Comparison of ENCODE assay signal across 8 cellular contexts in the genomic region with DNA sequence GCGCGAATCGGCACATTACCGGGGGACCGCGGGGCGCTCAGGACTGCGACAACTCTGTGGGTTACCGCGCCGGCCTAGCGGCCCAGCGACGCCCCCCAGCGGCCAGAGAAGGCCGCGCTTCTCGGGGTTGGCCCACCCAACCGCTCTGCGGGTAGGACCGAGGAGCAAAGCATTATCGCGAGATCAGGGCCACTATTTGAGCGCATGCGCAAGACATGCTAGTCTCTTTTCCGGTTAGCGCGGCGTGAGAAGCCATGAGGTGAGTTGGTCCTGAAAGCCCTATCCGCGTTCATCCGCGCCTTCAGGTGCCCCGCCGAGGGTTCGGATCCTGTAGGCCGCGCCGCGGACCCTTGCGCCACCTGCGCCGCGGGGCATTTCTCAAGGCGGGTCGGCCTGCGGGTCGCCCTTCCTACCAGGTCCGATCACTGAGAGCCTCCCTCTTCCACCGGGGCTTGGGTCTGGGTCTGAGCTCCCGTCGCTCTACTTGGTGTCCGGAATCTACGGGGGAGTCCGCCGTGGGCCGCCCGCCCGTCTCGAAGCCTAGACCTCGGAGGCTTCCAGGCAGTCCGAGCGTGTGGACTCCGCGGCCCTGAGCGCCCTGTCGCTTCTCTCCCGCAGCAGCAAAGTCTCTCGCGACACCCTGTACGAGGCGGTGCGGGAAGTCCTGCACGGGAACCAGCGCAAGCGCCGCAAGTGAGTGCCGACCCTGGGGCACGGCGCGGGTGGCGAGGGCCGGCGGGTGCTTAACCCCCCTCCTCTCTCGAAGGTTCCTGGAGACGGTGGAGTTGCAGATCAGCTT. TPM values are rescaled to one million over a fixed set of nuclear protein-coding genes. Genes with fewer than 3 reads are reported as not detected.
A peak's percentile ranks its signal among the peaks of the same experiment; 100 is the strongest.
DNase-seq lines count a peak whose midpoint lies in the region; ATAC-seq and TF ChIP-seq lines count a peak whose summit lies in the region.

Gene RPL10A (plus strand): TSS at position 221 of the 799 bp plus-strand sequence. CDS start 34 bp downstream, at position 255.

- no peaks in the 10 kb centered on the region for H3K27me3 ChIP-seq in HCT116 (ENCODE audit: insufficient read depth, low read length)
- no peaks in the 10 kb centered on the region for H3K27me3 ChIP-seq in gastroesophageal sphincter
- no peaks in the 10 kb centered on the region for H3K27me3 ChIP-seq in suprapubic skin

- no peak for TF ChIP-seq RAD21 in HCT116 (IDR thresholded peaks at IDR 0.05; ENCODE audit: low read depth)

- peak within 1 kb of the TSS; percentile 99 for H3K9ac ChIP-seq in HCT116 (ENCODE audit: low read length)

- no peaks in the 10 kb centered on the region for H3K9me3 Mint-ChIP-seq in activated naive CD4-positive, alpha-beta T cell treated with anti-CD3 and anti-CD28 coated beads for 36 hours

- peak; percentile 99 for TF ChIP-seq POLR2A in HCT116 (IDR thresholded peaks at IDR 0.05; ENCODE audit: borderline replicate concordance, extremely low read depth, insufficient read depth, insufficient read length)
- TF ChIP-seq POLR2A in gastroesophageal sphincter (IDR thresholded peaks at IDR 0.05): peak; percentile 93
- TF ChIP-seq POLR2A in suprapubic skin (IDR thresholded peaks at IDR 0.05): peak; percentile 71 to 93

- H3K27ac ChIP-seq in HCT116 (ENCODE audit: low read depth, low read length) (peak within 1 kb of the TSS; percentile 82), gastroesophageal sphincter (peak within 1 kb of the TSS; percentile 66 to 94 (median 88)), suprapubic skin (peak within 1 kb of the TSS; percentile 95)

- DNase-seq in GM04503 (ENCODE audit: low read depth) (peak; percentile 77), HCT116 (ENCODE audit: low read depth, low spot score) (peak; percentile 94), MV-4-11 (lab: John Stamatoyannopoulos, UW) (peak; percentile 95), SK-MEL-5 (ENCODE audit: low read depth, low spot score) (peak; percentile 96), nucleus accumbens (lab: John Stamatoyannopoulos, UW) (peak; percentile 42 to 98 (median 92)), suprapubic skin (ENCODE audit: low spot score in 2 of 2) (peak; percentile 97 to 98)
- DNase-seq in activated naive CD4-positive, alpha-beta T cell treated with anti-CD3 and anti-CD28 coated beads for 36 hours: peak; percentile 98

- peak within 1 kb of the TSS; percentile 88 for H3K4me2 ChIP-seq in HCT116 (ENCODE audit: low read length)

- BruUV-seq in HCT116 (replicated peaks; lab: Mats Ljungman, UMichigan): no TSS peak

- peak within 1 kb of the TSS; percentile 30 for H2AFZ ChIP-seq in HCT116 (ENCODE audit: low read depth, low read length, poor library complexity, severe bottlenecking)

- H3K4me1 Mint-ChIP-seq in activated naive CD4-positive, alpha-beta T cell treated with anti-CD3 and anti-CD28 coated beads for 36 hours (ENCODE audit: low read depth): peaks cover 39% of the 10 kb centered on the region

- TF ChIP-seq CTCF in HCT116 (IDR thresholded peaks at IDR 0.05 in 2 of 3, conservative IDR thresholded peaks at IDR 0.05 in 1 of 3; ENCODE audit: borderline replicate concordance in 1 of 3, insufficient read depth in 1 of 3, low read depth in 2 of 3, low read length in 2 of 3) (peak in 2 of 3 experiments; percentile 96; a peak in 4 of 6 replicates), gastroesophageal sphincter (IDR thresholded peaks at IDR 0.05) (peak in 3 of 4 experiments; percentile 97 to 99 (median 98)), suprapubic skin (IDR thresholded peaks at IDR 0.05) (peak; percentile 91 to 98)

- H3K9me2 ChIP-seq in HCT116 (ENCODE audit: insufficient read depth): no peaks in the 10 kb centered on the region

- H3K27me3 Mint-ChIP-seq in activated naive CD4-positive, alpha-beta T cell treated with anti-CD3 and anti-CD28 coated beads for 36 hours (ENCODE audit: low read depth): no peaks in the 10 kb centered on the region

- peak within 1 kb of the TSS; percentile 98 to 99 for H3K4me3 ChIP-seq in HCT116 (replicated peaks in 1 of 2; ENCODE audit: low read depth in 1 of 2, low read length in 2 of 2)
- peak within 1 kb of the TSS; percentile 49 to 73 for H3K4me3 ChIP-seq in gastroesophageal sphincter
- H3K4me3 ChIP-seq in suprapubic skin: peak within 1 kb of the TSS; percentile 87

- in situ Hi-C loops in SK-MEL-5 (cut with HindIII; ENCODE audit: low pct_unique_long_range_greater_than_20kb, low sequenced_read_pairs): no loop called here

- H4K20me1 ChIP-seq in HCT116 (ENCODE audit: insufficient read depth): peaks cover 35% of the 10 kb centered on the region; the same call in 1 of the 2 replicates

- H3K4me1 ChIP-seq in HCT116 (ENCODE audit: control insufficient read depth in 1 of 2, insufficient read depth in 2 of 2, low read length in 2 of 2) (peaks cover 13 to 32% of the 10 kb centered on the region in 2 experiments; a peak in 3 of 4 replicates), gastroesophageal sphincter (peaks cover 0 to 58% (median 5%) of the 10 kb centered on the region in 3 donors), suprapubic skin (peaks cover 49% of the 10 kb centered on the region)

- WGBS in gastroesophageal sphincter (ENCODE audit: low coverage in 1 of 2), 2 donors: 0% methylated on average over 2 to 4 of the region's 86 CpGs
- 0% methylated on average over 19 of the region's 86 CpGs for WGBS in suprapubic skin

- intact Hi-C loops in HCT116 (cut with micrococcal nuclease): loop anchor here (1.0 kb wide), 2 partner anchors 126 to 171 kb away; partner anchors contain the start of genes DEF6 and PPARD
- intact Hi-C loops in activated naive CD4-positive, alpha-beta T cell treated with anti-CD3 and anti-CD28 coated beads for 36 hours (cut with micrococcal nuclease): loop anchor here (1.0 to 5.0 kb wide), 4 partner anchors 16 to 269 kb away; partner anchors contain the start of genes ARMC12, DEF6, FANCE and PPARD

- ATAC-seq in HCT116: peak; percentile 82
- ATAC-seq in gastroesophageal sphincter: peak; percentile 93

- H3K4me3 Mint-ChIP-seq in activated naive CD4-positive, alpha-beta T cell treated with anti-CD3 and anti-CD28 coated beads for 36 hours: peak within 1 kb of the TSS; percentile 95

- RAD21 ChIA-PET in HCT116 (lab: Charles Lee; ENCODE audit: low non-redundant PET in 1 of 2, low total read pairs in 2 of 2, uncharacterized antibody in 2 of 2, unreplicated experiment in 2 of 2): interaction anchor here in 1 of 2 experiments (1.1 kb wide), 1 partner anchor 127 kb away, joined by 5 read pairs; the partner anchor contains the start of gene PPARD

- H3K9me3 ChIP-seq in HCT116 (ENCODE audit: control insufficient read depth in 1 of 2, insufficient read depth in 1 of 2, low read depth in 1 of 2, low read length in 2 of 2) (no peaks in the 10 kb centered on the region), gastroesophageal sphincter (no peaks in the 10 kb centered on the region), suprapubic skin (no peaks in the 10 kb centered on the region)

- POLR2A ChIA-PET in HCT116 (lab: Charles Lee): interaction anchor here (1.4 to 2.5 kb wide), 3 partner anchors 16 to 172 kb away, joined by 6 to 8 read pairs (median 6); partner anchors contain the start of genes FANCE and PPARD

- peaks cover 42% of the 10 kb centered on the region for H3K79me2 ChIP-seq in HCT116 (ENCODE audit: insufficient read depth, low read length)

- no peak for TF ChIP-seq EP300 in gastroesophageal sphincter (IDR thresholded peaks at IDR 0.05)
- TF ChIP-seq EP300 in suprapubic skin (IDR thresholded peaks at IDR 0.05): no peak

- CTCF ChIA-PET in HCT116 (lab: Charles Lee): interaction anchor here (0.9 to 1.1 kb wide), 2 partner anchors 127 to 170 kb away, joined by 4 to 6 read pairs; partner anchors contain the start of gene DEF6
- CTCF ChIA-PET in activated naive CD4-positive, alpha-beta T cell treated with anti-CD3 and anti-CD28 coated beads for 36 hours (lab: Charles Lee): interaction anchor here (0.6 to 3.3 kb wide), 20 partner anchors 9 to 200 kb away, joined by 3 to 13 read pairs (median 4); partner anchors contain the start of genes DEF6 and PPARD

- peaks cover 66% of the 10 kb centered on the region for H3K36me3 Mint-ChIP-seq in activated naive CD4-positive, alpha-beta T cell treated with anti-CD3 and anti-CD28 coated beads for 36 hours (ENCODE audit: low read depth)

- peak within 1 kb of the TSS; percentile 95 for H3K27ac Mint-ChIP-seq in activated naive CD4-positive, alpha-beta T cell treated with anti-CD3 and anti-CD28 coated beads for 36 hours

- H3K36me3 ChIP-seq in HCT116 (ENCODE audit: control insufficient read depth in 1 of 2, insufficient read depth in 2 of 2, low read length in 2 of 2): peaks cover 17 to 40% of the 10 kb centered on the region in 2 experiments; a peak in 3 of 4 replicates
- H3K36me3 ChIP-seq in gastroesophageal sphincter: peaks cover 0 to 46% of the 10 kb centered on the region in 2 donors
- H3K36me3 ChIP-seq in suprapubic skin: peaks cover 36% of the 10 kb centered on the region

TF ChIP-seq in HCT116, 20 proteins besides CTCF, POLR2A, EP300 and RAD21 (continues in another document):
- TF ChIP-seq CBX3 (IDR thresholded peaks at IDR 0.05; ENCODE audit: low read depth) (no peak), ELF1 (IDR thresholded peaks at IDR 0.05; ENCODE audit: borderline replicate concordance, low read depth) (no peak), YY1 (IDR thresholded peaks at IDR 0.05; ENCODE audit: extremely low read depth, insufficient replicate concordance, low read depth, low read length) (peak; percentile 33), ZFX (IDR thresholded peaks at IDR 0.05) (peak; percentile 71)

RNA-seq across cellular contexts. Expression of gene RPL10A, which starts in this region (rescaled TPM):
- total RNA-seq in HCT116 (2021; ENCODE audit: unreplicated experiment) (1,981 TPM), gastroesophageal sphincter (1,000 to 10,000 TPM in 3 of 4 donors, 100 to 1,000 TPM in 1; 870 to 1,936 (median 1,411) TPM), suprapubic skin (1,000 to 10,000 TPM; 1,092 to 2,148 (median 1,858) TPM)
- polyA plus RNA-seq in HCT116 (2012): 2,739 and 2,996 TPM in 2 replicates
- total RNA-seq in SK-MEL-5 (2014; rRNA removed; shearing (Covaris generic)): 1,839 and 1,991 TPM in 2 replicates
- 1,067 and 1,202 TPM in 2 replicates for polyA plus RNA-seq in SK-MEL-5 (2015; cell fraction: cytosol; rRNA removed)
- 1,054 and 1,139 TPM in 2 replicates for polyA plus RNA-seq in SK-MEL-5 (2015; cell fraction: nucleus; rRNA removed)
- total RNA-seq in activated naive CD4-positive, alpha-beta T cell treated with anti-CD3 and anti-CD28 coated beads for 36 hours: 1,000 to 10,000 TPM; 2,437 to 2,507 TPM

Comparison
In these comparisons a context has a peak if more than half of its experiments do, and no peak if none do; other contexts are left out.
1. Peak in every context shown above with its lines: DNase-seq, ATAC-seq, H3K4me3 ChIP-seq and H3K27ac ChIP-seq.